ENCODE assay signal across 21 cellular contexts in the genomic region with DNA sequence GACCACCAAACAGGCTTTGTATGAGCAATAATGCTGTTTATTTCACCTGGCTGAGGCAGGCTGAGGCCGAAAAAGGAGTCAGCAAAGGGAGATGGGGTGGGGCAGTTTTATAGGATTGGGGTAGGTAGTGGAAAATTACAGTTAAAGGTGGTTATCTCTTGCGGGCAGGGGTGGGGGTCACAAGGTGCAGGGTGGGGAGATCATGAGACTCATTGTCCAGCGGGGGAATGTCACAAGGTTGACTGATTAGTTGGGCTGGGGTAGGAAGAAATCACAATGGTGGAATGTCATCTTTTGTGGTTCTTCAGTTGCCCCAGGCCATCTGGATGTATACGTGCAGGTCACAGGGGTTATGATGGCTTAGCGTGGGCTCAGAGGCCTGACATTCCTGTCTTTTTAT. TPM values are rescaled to one million over a fixed set of nuclear protein-coding genes. Genes with fewer than 3 reads are reported as not detected.
"Had no signal": no experiment of that assay in that cellular context is flagged by ENCODE, and none has a peak within 500 bp of the region (broad histone marks: within the 10 kb centered on the region; RNA-seq: fewer than 3 reads in every experiment).

No MANE protein-coding gene starts in this region.

RNA-seq across cellular contexts. Expression of gene TEX46, which starts 18.1 kb away (rescaled TPM):
- total RNA-seq: activated naive CD4-positive, alpha-beta T cell treated with anti-CD3 and anti-CD28 coated beads for 36 hours; activated naive CD4-positive, alpha-beta T cell treated with anti-CD3 and anti-CD28 coated beads, Interleukin-2, amount 50 U/mL, for 72 hours; activated naive CD8-positive, alpha-beta T cell treated with anti-CD3 and anti-CD28 coated beads for 36 hours; activated naive CD8-positive, alpha-beta T cell treated with anti-CD3 and anti-CD28 coated beads, Interleukin-2, amount 10 ng/mL, durations not matched to agents 7 days and 5 days; activated T-cell treated with anti-CD3 and anti-CD28 coated beads, Interleukin-2, amount 50 U/mL, for 4 hours; activated T-cell treated with anti-CD3 and anti-CD28 coated beads, Interleukin-2, amount 50 U/mL, for 72 hours; activated T-helper 1 cell treated with anti-CD3 and anti-CD28 coated beads, Interleukin-12 subunit alpha, Interleukin-12 subunit beta, Interleukin-2, Interleukin-4 antibody, amounts not matched to agents 30 ng/mL and 10 ng/mL and 1 ng/mL, durations not matched to agents 14 hours and 24 hours and 36 hours; activated T-helper 17 cell treated with anti-CD3 and anti-CD28 coated beads, Interleukin-2, amount 50 U/mL, for 72 hours; activated T-helper 2 cell treated with anti-CD3 and anti-CD28 coated beads, Interferon-gamma antibody, Interleukin-2, Interleukin-4, amounts not matched to agents 10 μg/mL and 5 μg/mL and 100 μg/mL, durations not matched to agents 14 hours and 24 hours and 36 hours; adrenal gland; aorta; ascending aorta; astrocyte; body of pancreas; breast epithelium; bronchial epithelial cell; cardiac muscle cell; cardiac septum; cerebellum; chondrocyte had no signal
- polyA plus RNA-seq: adipose tissue, adrenal gland, aorta, cardiac muscle cell had no signal

RNA-seq across cellular contexts. Expression of gene LACTBL1, which starts 24.9 kb away (rescaled TPM):
- total RNA-seq: activated naive CD4-positive, alpha-beta T cell treated with anti-CD3 and anti-CD28 coated beads for 36 hours; activated naive CD4-positive, alpha-beta T cell treated with anti-CD3 and anti-CD28 coated beads, Interleukin-2, amount 50 U/mL, for 72 hours; activated naive CD8-positive, alpha-beta T cell treated with anti-CD3 and anti-CD28 coated beads for 36 hours; activated naive CD8-positive, alpha-beta T cell treated with anti-CD3 and anti-CD28 coated beads, Interleukin-2, amount 10 ng/mL, durations not matched to agents 7 days and 5 days; activated T-cell treated with anti-CD3 and anti-CD28 coated beads, Interleukin-2, amount 50 U/mL, for 4 hours; activated T-cell treated with anti-CD3 and anti-CD28 coated beads, Interleukin-2, amount 50 U/mL, for 72 hours; activated T-helper 1 cell treated with anti-CD3 and anti-CD28 coated beads, Interleukin-12 subunit alpha, Interleukin-12 subunit beta, Interleukin-2, Interleukin-4 antibody, amounts not matched to agents 30 ng/mL and 10 ng/mL and 1 ng/mL, durations not matched to agents 14 hours and 24 hours and 36 hours; activated T-helper 17 cell treated with anti-CD3 and anti-CD28 coated beads, Interleukin-2, amount 50 U/mL, for 72 hours; activated T-helper 2 cell treated with anti-CD3 and anti-CD28 coated beads, Interferon-gamma antibody, Interleukin-2, Interleukin-4, amounts not matched to agents 10 μg/mL and 5 μg/mL and 100 μg/mL, durations not matched to agents 14 hours and 24 hours and 36 hours; adrenal gland; aorta; ascending aorta; astrocyte; body of pancreas; breast epithelium; bronchial epithelial cell; cardiac muscle cell; cardiac septum; cerebellum; chondrocyte had no signal
- polyA plus RNA-seq: adipose tissue, adrenal gland, aorta, cardiac muscle cell had no signal
